Comparison of ENCODE assay signal across 1 cellular context in the genomic region with DNA sequence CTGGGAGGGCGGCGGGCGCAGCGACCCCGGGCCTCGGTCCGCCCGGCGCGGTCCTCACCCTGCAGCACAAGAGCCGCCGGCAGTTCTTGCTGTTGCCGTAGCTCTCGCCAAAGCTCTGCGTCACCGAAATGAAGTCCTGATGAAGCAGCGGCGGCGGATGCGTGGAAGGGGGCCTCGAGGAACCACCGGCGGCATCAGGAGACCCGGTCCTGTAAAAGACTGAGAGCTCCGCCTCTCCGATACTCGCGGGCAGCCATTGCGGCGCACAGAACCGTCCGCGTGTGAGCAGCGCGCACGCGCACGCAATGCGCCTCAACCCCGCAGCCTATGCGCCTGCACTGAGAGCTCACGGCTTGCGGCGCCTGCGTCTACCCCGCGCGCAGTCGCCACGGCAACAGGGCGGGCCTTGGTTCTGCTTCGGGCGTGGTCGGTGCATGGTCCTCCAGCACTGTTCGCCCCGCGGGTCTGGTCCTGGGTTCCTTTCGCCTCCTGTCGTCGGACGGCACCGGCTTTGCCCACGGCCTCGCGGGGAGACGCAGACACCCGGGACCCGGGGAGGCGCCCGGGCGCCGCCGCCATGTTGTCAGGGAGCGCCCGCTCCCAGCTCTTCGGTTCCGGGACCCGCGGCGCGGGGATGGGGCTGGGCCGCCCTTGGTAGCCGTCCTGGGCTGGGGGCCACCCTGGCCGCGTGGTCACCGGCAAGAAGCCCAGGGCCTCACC.
TF ChIP-seq lines count a peak whose summit lies in the region.

No MANE protein-coding gene starts in this region.

TF ChIP-seq in HepG2, 621 proteins besides CTCF, POLR2A, EP300 and RAD21 (continued from another document and continues in another):
- no peak for TF ChIP-seq PREB (CRISPR knock-in tag; IDR thresholded peaks at IDR 0.05)
- no peak for TF ChIP-seq ATF5 (CRISPR knock-in tag; IDR thresholded peaks at IDR 0.05; ENCODE audit: low read depth)
- no peak for TF ChIP-seq ARNT (IDR thresholded peaks at IDR 0.05)
- TF ChIP-seq ZBTB49 (CRISPR knock-in tag; IDR thresholded peaks at IDR 0.05; ENCODE audit: borderline replicate concordance), result no peak
- no peak for TF ChIP-seq CEBPG (CRISPR knock-in tag; IDR thresholded peaks at IDR 0.05)
- no peak for TF ChIP-seq MTA3 (CRISPR knock-in tag; IDR thresholded peaks at IDR 0.05)
- TF ChIP-seq EEA1 (CRISPR knock-in tag; IDR thresholded peaks at IDR 0.05; ENCODE audit: borderline replicate concordance), result peak; percentile 81; the same call in 1 of the 2 replicates
- no peak for TF ChIP-seq ZNF513 (CRISPR knock-in tag; conservative IDR thresholded peaks at IDR 0.05)
- peak; percentile 23; the same call in 1 of the 2 replicates for TF ChIP-seq ISX (CRISPR knock-in tag; conservative IDR thresholded peaks at IDR 0.05)
- 0 out of 2 replicates have a peak, but pooled peaks have one; percentile 60 for TF ChIP-seq ZNF605 (CRISPR knock-in tag; IDR thresholded peaks at IDR 0.05)
- TF ChIP-seq ZNF30 (CRISPR knock-in tag; IDR thresholded peaks at IDR 0.05), result no peak
- TF ChIP-seq DNMT3B (CRISPR knock-in tag; conservative IDR thresholded peaks at IDR 0.05), result 0 out of 2 replicates have a peak, but pooled peaks have one; percentile 48
- no peak for TF ChIP-seq MAF1 (CRISPR knock-in tag; IDR thresholded peaks at IDR 0.05; ENCODE audit: borderline replicate concordance)
- peak; percentile 83; the same call in 1 of the 2 replicates for TF ChIP-seq ZNF784 (CRISPR knock-in tag; IDR thresholded peaks at IDR 0.05; ENCODE audit: borderline replicate concordance)
- TF ChIP-seq, protein P1, sequence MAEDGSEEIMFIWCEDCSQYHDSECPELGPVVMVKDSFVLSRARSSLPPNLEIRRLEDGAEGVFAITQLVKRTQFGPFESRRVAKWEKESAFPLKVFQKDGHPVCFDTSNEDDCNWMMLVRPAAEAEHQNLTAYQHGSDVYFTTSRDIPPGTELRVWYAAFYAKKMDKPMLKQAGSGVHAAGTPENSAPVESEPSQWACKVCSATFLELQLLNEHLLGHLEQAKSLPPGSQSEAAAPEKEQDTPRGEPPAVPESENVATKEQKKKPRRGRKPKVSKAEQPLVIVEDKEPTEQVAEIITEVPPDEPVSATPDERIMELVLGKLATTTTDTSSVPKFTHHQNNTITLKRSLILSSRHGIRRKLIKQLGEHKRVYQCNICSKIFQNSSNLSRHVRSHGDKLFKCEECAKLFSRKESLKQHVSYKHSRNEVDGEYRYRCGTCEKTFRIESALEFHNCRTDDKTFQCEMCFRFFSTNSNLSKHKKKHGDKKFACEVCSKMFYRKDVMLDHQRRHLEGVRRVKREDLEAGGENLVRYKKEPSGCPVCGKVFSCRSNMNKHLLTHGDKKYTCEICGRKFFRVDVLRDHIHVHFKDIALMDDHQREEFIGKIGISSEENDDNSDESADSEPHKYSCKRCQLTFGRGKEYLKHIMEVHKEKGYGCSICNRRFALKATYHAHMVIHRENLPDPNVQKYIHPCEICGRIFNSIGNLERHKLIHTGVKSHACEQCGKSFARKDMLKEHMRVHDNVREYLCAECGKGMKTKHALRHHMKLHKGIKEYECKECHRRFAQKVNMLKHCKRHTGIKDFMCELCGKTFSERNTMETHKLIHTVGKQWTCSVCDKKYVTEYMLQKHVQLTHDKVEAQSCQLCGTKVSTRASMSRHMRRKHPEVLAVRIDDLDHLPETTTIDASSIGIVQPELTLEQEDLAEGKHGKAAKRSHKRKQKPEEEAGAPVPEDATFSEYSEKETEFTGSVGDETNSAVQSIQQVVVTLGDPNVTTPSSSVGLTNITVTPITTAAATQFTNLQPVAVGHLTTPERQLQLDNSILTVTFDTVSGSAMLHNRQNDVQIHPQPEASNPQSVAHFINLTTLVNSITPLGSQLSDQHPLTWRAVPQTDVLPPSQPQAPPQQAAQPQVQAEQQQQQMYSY (CRISPR knock-in tag; IDR thresholded peaks at IDR 0.05), result peak; percentile 42; the same call in 1 of the 2 replicates
- TF ChIP-seq, protein P2, sequence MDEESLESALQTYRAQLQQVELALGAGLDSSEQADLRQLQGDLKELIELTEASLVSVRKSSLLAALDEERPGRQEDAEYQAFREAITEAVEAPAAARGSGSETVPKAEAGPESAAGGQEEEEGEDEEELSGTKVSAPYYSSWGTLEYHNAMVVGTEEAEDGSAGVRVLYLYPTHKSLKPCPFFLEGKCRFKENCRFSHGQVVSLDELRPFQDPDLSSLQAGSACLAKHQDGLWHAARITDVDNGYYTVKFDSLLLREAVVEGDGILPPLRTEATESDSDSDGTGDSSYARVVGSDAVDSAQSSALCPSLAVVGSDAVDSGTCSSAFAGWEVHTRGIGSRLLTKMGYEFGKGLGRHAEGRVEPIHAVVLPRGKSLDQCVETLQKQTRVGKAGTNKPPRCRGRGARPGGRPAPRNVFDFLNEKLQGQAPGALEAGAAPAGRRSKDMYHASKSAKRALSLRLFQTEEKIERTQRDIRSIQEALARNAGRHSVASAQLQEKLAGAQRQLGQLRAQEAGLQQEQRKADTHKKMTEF (CRISPR knock-in tag; IDR thresholded peaks at IDR 0.05), result peak; percentile 67; the same call in 1 of the 2 replicates
- no peak for TF ChIP-seq ZNF251 (CRISPR knock-in tag; IDR thresholded peaks at IDR 0.05)
- TF ChIP-seq, protein P3, sequence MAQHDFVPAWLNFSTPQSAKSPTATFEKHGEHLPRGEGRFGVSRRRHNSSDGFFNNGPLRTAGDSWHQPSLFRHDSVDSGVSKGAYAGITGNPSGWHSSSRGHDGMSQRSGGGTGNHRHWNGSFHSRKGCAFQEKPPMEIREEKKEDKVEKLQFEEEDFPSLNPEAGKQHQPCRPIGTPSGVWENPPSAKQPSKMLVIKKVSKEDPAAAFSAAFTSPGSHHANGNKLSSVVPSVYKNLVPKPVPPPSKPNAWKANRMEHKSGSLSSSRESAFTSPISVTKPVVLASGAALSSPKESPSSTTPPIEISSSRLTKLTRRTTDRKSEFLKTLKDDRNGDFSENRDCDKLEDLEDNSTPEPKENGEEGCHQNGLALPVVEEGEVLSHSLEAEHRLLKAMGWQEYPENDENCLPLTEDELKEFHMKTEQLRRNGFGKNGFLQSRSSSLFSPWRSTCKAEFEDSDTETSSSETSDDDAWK (CRISPR knock-in tag; IDR thresholded peaks at IDR 0.05), result no peak
- no peak; the same call in 1 of the 2 replicates for TF ChIP-seq ZSCAN31 (CRISPR knock-in tag; IDR thresholded peaks at IDR 0.05; ENCODE audit: low read depth)
- 0 out of 2 replicates have a peak, but pooled peaks have one; percentile 36 for TF ChIP-seq SMYD3 (CRISPR knock-in tag; IDR thresholded peaks at IDR 0.05)
- TF ChIP-seq SAFB2 (CRISPR knock-in tag; IDR thresholded peaks at IDR 0.05; ENCODE audit: borderline replicate concordance, low read depth), result no peak; the same call in 1 of the 2 replicates
- peak; percentile 88 for TF ChIP-seq ZIK1 (CRISPR knock-in tag; IDR thresholded peaks at IDR 0.05; ENCODE audit: borderline replicate concordance, low read depth)
- TF ChIP-seq TEAD3 (CRISPR knock-in tag; optimal IDR thresholded peaks at IDR 0.05; ENCODE audit: borderline replicate concordance), result no peak
- TF ChIP-seq U2AF2 (IDR thresholded peaks at IDR 0.05; ENCODE audit: low read depth, low read length), result peak; percentile 94; the same call in 1 of the 2 replicates
- TF ChIP-seq RORA (CRISPR knock-in tag; IDR thresholded peaks at IDR 0.05), result no peak
- no peak for TF ChIP-seq SOX13 (IDR thresholded peaks at IDR 0.05)
- TF ChIP-seq SOX13 (CRISPR knock-in tag; conservative IDR thresholded peaks at IDR 0.05 in 1 of 2, IDR thresholded peaks at IDR 0.05 in 1 of 2), result no peak
- TF ChIP-seq CCAR2 (optimal IDR thresholded peaks at IDR 0.05; ENCODE audit: low read depth, low read length), result no peak
- no peak for TF ChIP-seq ZSCAN30 (CRISPR knock-in tag; IDR thresholded peaks at IDR 0.05)
- TF ChIP-seq, protein P4, sequence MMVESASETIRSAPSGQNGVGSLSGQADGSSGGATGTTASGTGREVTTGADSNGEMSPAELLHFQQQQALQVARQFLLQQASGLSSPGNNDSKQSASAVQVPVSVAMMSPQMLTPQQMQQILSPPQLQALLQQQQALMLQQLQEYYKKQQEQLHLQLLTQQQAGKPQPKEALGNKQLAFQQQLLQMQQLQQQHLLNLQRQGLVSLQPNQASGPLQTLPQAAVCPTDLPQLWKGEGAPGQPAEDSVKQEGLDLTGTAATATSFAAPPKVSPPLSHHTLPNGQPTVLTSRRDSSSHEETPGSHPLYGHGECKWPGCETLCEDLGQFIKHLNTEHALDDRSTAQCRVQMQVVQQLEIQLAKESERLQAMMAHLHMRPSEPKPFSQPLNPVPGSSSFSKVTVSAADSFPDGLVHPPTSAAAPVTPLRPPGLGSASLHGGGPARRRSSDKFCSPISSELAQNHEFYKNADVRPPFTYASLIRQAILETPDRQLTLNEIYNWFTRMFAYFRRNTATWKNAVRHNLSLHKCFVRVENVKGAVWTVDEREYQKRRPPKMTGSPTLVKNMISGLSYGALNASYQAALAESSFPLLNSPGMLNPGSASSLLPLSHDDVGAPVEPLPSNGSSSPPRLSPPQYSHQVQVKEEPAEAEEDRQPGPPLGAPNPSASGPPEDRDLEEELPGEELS (CRISPR knock-in tag; IDR thresholded peaks at IDR 0.05), result 0 out of 2 replicates have a peak, but pooled peaks have one; percentile 10
- TF ChIP-seq, protein P5, sequence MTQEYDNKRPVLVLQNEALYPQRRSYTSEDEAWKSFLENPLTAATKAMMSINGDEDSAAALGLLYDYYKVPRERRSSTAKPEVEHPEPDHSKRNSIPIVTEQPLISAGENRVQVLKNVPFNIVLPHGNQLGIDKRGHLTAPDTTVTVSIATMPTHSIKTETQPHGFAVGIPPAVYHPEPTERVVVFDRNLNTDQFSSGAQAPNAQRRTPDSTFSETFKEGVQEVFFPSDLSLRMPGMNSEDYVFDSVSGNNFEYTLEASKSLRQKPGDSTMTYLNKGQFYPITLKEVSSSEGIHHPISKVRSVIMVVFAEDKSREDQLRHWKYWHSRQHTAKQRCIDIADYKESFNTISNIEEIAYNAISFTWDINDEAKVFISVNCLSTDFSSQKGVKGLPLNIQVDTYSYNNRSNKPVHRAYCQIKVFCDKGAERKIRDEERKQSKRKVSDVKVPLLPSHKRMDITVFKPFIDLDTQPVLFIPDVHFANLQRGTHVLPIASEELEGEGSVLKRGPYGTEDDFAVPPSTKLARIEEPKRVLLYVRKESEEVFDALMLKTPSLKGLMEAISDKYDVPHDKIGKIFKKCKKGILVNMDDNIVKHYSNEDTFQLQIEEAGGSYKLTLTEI (CRISPR knock-in tag; conservative IDR thresholded peaks at IDR 0.05), result no peak
- no peak for TF ChIP-seq ZNF629 (CRISPR knock-in tag; conservative IDR thresholded peaks at IDR 0.05)
- no peak for TF ChIP-seq GABPA (IDR thresholded peaks at IDR 0.05; ENCODE audit: low read depth, low read length)
- no peak for TF ChIP-seq GABPA (CRISPR knock-in tag; IDR thresholded peaks at IDR 0.05; ENCODE audit: low read depth)
- TF ChIP-seq ZFP36L2 (CRISPR knock-in tag; IDR thresholded peaks at IDR 0.05), result no peak
- peak; percentile 56; the same call in 1 of the 2 replicates for TF ChIP-seq RNF2 (conservative IDR thresholded peaks at IDR 0.05; ENCODE audit: low read depth)
- TF ChIP-seq ZNF138 (CRISPR knock-in tag; IDR thresholded peaks at IDR 0.05; ENCODE audit: low read depth), result peak; percentile 50; the same call in 1 of the 2 replicates
- TF ChIP-seq NRL (CRISPR knock-in tag; IDR thresholded peaks at IDR 0.05; ENCODE audit: borderline replicate concordance), result peak; percentile 63; the same call in 1 of the 2 replicates
- peak; percentile 47; the same call in 1 of the 2 replicates for TF ChIP-seq PHF20 (CRISPR knock-in tag; IDR thresholded peaks at IDR 0.05)
- TF ChIP-seq TBX2 (CRISPR knock-in tag; IDR thresholded peaks at IDR 0.05; ENCODE audit: borderline replicate concordance), result peak; percentile 58
